In the genomic region with DNA sequence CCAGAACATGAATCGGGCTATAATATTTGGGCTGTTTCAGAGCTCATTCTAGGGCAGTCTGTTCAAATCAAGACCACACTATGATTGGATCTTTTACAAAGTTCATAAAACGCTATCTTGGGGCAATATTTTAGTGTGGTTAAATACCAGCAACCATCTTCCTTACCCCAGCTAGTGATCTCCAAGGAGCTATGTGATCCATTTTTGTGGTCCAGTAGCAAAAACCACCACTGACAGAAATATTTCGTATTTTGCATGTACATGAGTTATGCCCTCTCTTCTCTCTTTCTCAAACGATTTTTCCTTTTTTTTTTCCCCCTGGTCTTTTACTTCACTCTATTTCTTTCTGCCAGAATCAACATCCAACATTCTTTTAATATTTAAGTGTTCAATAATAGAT, we compare ENCODE assay signal across 17 cellular contexts.
DNase-seq lines count a peak whose midpoint lies in the region; ATAC-seq and TF ChIP-seq lines count a peak whose summit lies in the region.
"Had no signal": no experiment of that assay in that cellular context is flagged by ENCODE, and none has a peak within 500 bp of the region (broad histone marks: within the 10 kb centered on the region; RNA-seq: fewer than 3 reads in every experiment).

No MANE protein-coding gene starts in this region.

- peaks cover 4% of the 10 kb centered on the region for H3K27me3 Mint-ChIP-seq in activated CD4-positive, alpha-beta T cell treated with anti-CD3 and anti-CD28 coated beads for 36 hours
- H3K27me3 Mint-ChIP-seq: B cell had no signal

- ATAC-seq in activated CD4-positive, alpha-beta T cell treated with anti-CD3 and anti-CD28 coated beads for 36 hours, result no peak
- ATAC-seq: CD8-positive, alpha-beta T cell had no signal

- H2AFZ ChIP-seq in KMS-11 (ENCODE audit: low read depth), result peak overlapping the region; percentile 36; the same call in 1 of the 2 replicates

- no peaks in the 10 kb centered on the region for H3K36me3 Mint-ChIP-seq in activated CD4-positive, alpha-beta T cell treated with anti-CD3 and anti-CD28 coated beads for 36 hours (ENCODE audit: low read depth)
- H3K36me3 Mint-ChIP-seq: CD8-positive, alpha-beta T cell had no signal

- no peaks in the 10 kb centered on the region for H3K36me3 ChIP-seq in KMS-11 (ENCODE audit: insufficient read depth)
- H3K36me3 ChIP-seq: BLaER1 treated with 17β-estradiol and CSF1 and Interleukin-3, amounts not matched to agents 10 nM and 100 nM had no signal

- no peak overlapping the region for H3K4me3 Mint-ChIP-seq in activated CD4-positive, alpha-beta T cell treated with anti-CD3 and anti-CD28 coated beads for 36 hours
- H3K4me3 Mint-ChIP-seq: B cell; CD8-positive, alpha-beta T cell; H9 had no signal

- no peaks in the 10 kb centered on the region for H3K79me2 ChIP-seq in KMS-11 (ENCODE audit: insufficient read depth, low read depth)

- no peak for TF ChIP-seq CTCF in KMS-11 (conservative IDR thresholded peaks at IDR 0.05; ENCODE audit: low read depth, low read length)

- H3K27ac Mint-ChIP-seq in activated CD4-positive, alpha-beta T cell treated with anti-CD3 and anti-CD28 coated beads for 36 hours, result no peak overlapping the region
- H3K27ac Mint-ChIP-seq: B cell; CD8-positive, alpha-beta T cell; H9 had no signal

- no peaks in the 10 kb centered on the region for H4K20me1 ChIP-seq in KMS-11 (ENCODE audit: insufficient read depth)
- H4K20me1 ChIP-seq: BLaER1 treated with 17β-estradiol and CSF1 and Interleukin-3, amounts not matched to agents 10 nM and 100 nM had no signal

- peak overlapping the region; percentile 53 for H3K27ac ChIP-seq in KMS-11
- H3K27ac ChIP-seq: BLaER1 treated with 17β-estradiol and CSF1 and Interleukin-3, amounts not matched to agents 10 nM and 100 nM had no signal

- H3K27me3 ChIP-seq in KMS-11 (ENCODE audit: insufficient read depth, low read depth), result no peaks in the 10 kb centered on the region
- H3K27me3 ChIP-seq: BLaER1 treated with 17β-estradiol and CSF1 and Interleukin-3, amounts not matched to agents 10 nM and 100 nM had no signal

- H3K9ac ChIP-seq in KMS-11, result no peak overlapping the region; the same call in 1 of the 2 replicates
- H3K9ac ChIP-seq: BLaER1 treated with 17β-estradiol and CSF1 and Interleukin-3, amounts not matched to agents 10 nM and 100 nM had no signal

- intact Hi-C loops in activated CD4-positive, alpha-beta T cell treated with anti-CD3 and anti-CD28 coated beads for 36 hours (cut with DNase I, micrococcal nuclease), result no loop called here

- no peaks in the 10 kb centered on the region for H3K4me1 Mint-ChIP-seq in activated CD4-positive, alpha-beta T cell treated with anti-CD3 and anti-CD28 coated beads for 36 hours
- H3K4me1 Mint-ChIP-seq: B cell had no signal

- H3K9me3 Mint-ChIP-seq in activated CD4-positive, alpha-beta T cell treated with anti-CD3 and anti-CD28 coated beads for 36 hours (ENCODE audit: low read depth), result no peaks in the 10 kb centered on the region
- H3K9me3 Mint-ChIP-seq: CD8-positive, alpha-beta T cell; H9 had no signal

- DNase-seq in GM03348 (ENCODE audit: low spot score) (peak; percentile 10), fibroblast of peridontal ligament (ENCODE audit: extremely low read depth) (peak; percentile 62), NCI-H2196 (lab: John Stamatoyannopoulos, UW; ENCODE audit: unreplicated experiment) (no peak), glomerular visceral epithelial cell (ENCODE audit: extremely low spot score) (no peak)
- no peak for DNase-seq in activated CD4-positive, alpha-beta T cell treated with anti-CD3 and anti-CD28 coated beads for 36 hours
- DNase-seq in effector CD4-positive, alpha-beta T cell, result no peak
- DNase-seq: 8988T; CD8-positive, alpha-beta T cell; COR-L47; DMS 273 treated with DMSO at 0.1 percent for 48 hours; DMS53; DND-41; EL; H9 had no signal

- H3K4me1 ChIP-seq in KMS-11 (ENCODE audit: low read depth, poor library complexity, severe bottlenecking), result peaks cover 62% of the 10 kb centered on the region
- H3K4me1 ChIP-seq: BLaER1 treated with 17β-estradiol and CSF1 and Interleukin-3, amounts not matched to agents 10 nM and 100 nM had no signal

- H3K4me3 ChIP-seq in KMS-11 (IDR thresholded peaks at IDR 0.05; ENCODE audit: insufficient read depth, low read depth, low read length), result no peak overlapping the region
- H3K4me3 ChIP-seq: BLaER1 treated with 17β-estradiol and CSF1 and Interleukin-3, amounts not matched to agents 10 nM and 100 nM had no signal

- POLR2A ChIA-PET in activated CD4-positive, alpha-beta T cell treated with anti-CD3 and anti-CD28 coated beads for 36 hours (lab: Charles Lee), result no interaction called here

- CTCF ChIA-PET in activated CD4-positive, alpha-beta T cell treated with anti-CD3 and anti-CD28 coated beads for 36 hours (lab: Charles Lee), result no interaction called here

- H3K4me2 ChIP-seq in KMS-11, result peak overlapping the region; percentile 52
- H3K4me2 ChIP-seq: BLaER1 treated with 17β-estradiol and CSF1 and Interleukin-3, amounts not matched to agents 10 nM and 100 nM had no signal

Comparison
In these comparisons a context has a peak if more than half of its experiments do, and no peak if none do; other contexts are left out.
1. DNase-seq: peak in GM03348 (single experiment) and fibroblast of peridontal ligament (single experiment); none in activated CD4-positive, alpha-beta T cell treated with anti-CD3 and anti-CD28 coated beads for 36 hours (single experiment), effector CD4-positive, alpha-beta T cell (single experiment), NCI-H2196 (single experiment) and glomerular visceral epithelial cell (single experiment).